9 cellular contexts compared by ENCODE assay signal in genomic region chr1:206106328-206107167, GRCh38. TPM values are rescaled to one million over a fixed set of nuclear protein-coding genes. Genes with fewer than 3 reads are reported as not detected.
A peak's percentile ranks its signal among the peaks of the same experiment; 100 is the strongest.
DNase-seq lines count a peak whose midpoint lies in the region; ATAC-seq and TF ChIP-seq lines count a peak whose summit lies in the region.
"Had no signal": no experiment of that assay in that cellular context is flagged by ENCODE, and none has a peak within 500 bp of the region (broad histone marks: within the 10 kb centered on the region; RNA-seq: fewer than 3 reads in every experiment).

No MANE protein-coding gene starts in this region.

- ATAC-seq in HG02759 (IDR thresholded peaks at IDR 0.05; ENCODE audit: unreplicated experiment), result peak; percentile 61
- peak; percentile 89 for ATAC-seq in activated B cell treated with CpG ODN at 0.5 μM for 24 hours (ENCODE audit: low read depth)
- no peak for ATAC-seq in GM19328 (IDR thresholded peaks at IDR 0.05; ENCODE audit: unreplicated experiment)

- H3K4me3 Mint-ChIP-seq in Calu3 (ENCODE audit: low read depth, unreplicated experiment) (no peak overlapping the region), activated B cell treated with CpG ODN at 0.5 μM for 24 hours (no peak overlapping the region)
- H3K4me3 Mint-ChIP-seq: activated naive CD8-positive, alpha-beta T cell had no signal

- H3K4me3 ChIP-seq in cardiac fibroblast (replicated peaks in 1 of 2; ENCODE audit: low read depth in 2 of 2, low read length in 2 of 2), result no peak overlapping the region

- POLR2A ChIA-PET in activated B cell treated with CpG ODN at 0.5 μM for 24 hours (lab: Charles Lee), result interaction anchor here (0.6 to 2.5 kb wide), 16 partner anchors 9 to 334 kb away, joined by 3 to 23 read pairs (median 3); partner anchors contain the start of gene RHEX

- H3K27ac Mint-ChIP-seq in Calu3 (ENCODE audit: unreplicated experiment) (peak overlapping the region; percentile 42), activated B cell treated with CpG ODN at 0.5 μM for 24 hours (peak overlapping the region; percentile 73)
- H3K27ac Mint-ChIP-seq: activated naive CD8-positive, alpha-beta T cell had no signal

- CTCF ChIA-PET in Calu3 (lab: Charles Lee) (interaction anchor here (0.6 to 2.2 kb wide), 8 partner anchors 9 to 129 kb away, joined by 3 to 24 read pairs (median 6); partner anchors contain the start of gene AVPR1B), activated B cell treated with CpG ODN at 0.5 μM for 24 hours (lab: Charles Lee) (interaction anchor here (0.6 to 11.7 kb wide), 34 partner anchors 9 to 448 kb away, joined by 3 to 342 read pairs (median 6); no protein-coding TSS in a partner anchor)

- TF ChIP-seq CTCF in Calu3 (IDR thresholded peaks at IDR 0.05; ENCODE audit: unreplicated experiment), result peak; percentile 81
- peak; percentile 70 for TF ChIP-seq CTCF in activated B cell treated with CpG ODN at 0.5 μM for 24 hours (IDR thresholded peaks at IDR 0.05)
- peak; percentile 84 for TF ChIP-seq CTCF in cardiac fibroblast (IDR thresholded peaks at IDR 0.05; ENCODE audit: low read depth, low read length)

- peaks cover 41% of the 10 kb centered on the region for H3K36me3 Mint-ChIP-seq in Calu3 (ENCODE audit: insufficient read depth, unreplicated experiment)
- H3K36me3 Mint-ChIP-seq in activated B cell treated with CpG ODN at 0.5 μM for 24 hours (ENCODE audit: low read depth), result no peaks in the 10 kb centered on the region
- H3K36me3 Mint-ChIP-seq: activated naive CD8-positive, alpha-beta T cell had no signal

- intact Hi-C loops in Calu3 (cut with micrococcal nuclease; ENCODE audit: unreplicated experiment), result loop anchor here (1.0 to 10.0 kb wide), 4 partner anchors 76 to 312 kb away; no protein-coding TSS in a partner anchor
- intact Hi-C loops in activated B cell treated with CpG ODN at 0.5 μM for 24 hours (cut with micrococcal nuclease), result loop anchor here (1.0 to 5.0 kb wide), 7 partner anchors 40 to 449 kb away; no protein-coding TSS in a partner anchor

- DNase-seq in Calu3 (peak; percentile 87), NCI-H2227 (lab: John Stamatoyannopoulos, UW; ENCODE audit: unreplicated experiment) (peak; percentile 88), activated B cell treated with CpG ODN at 0.5 μM for 24 hours (peak; percentile 71), cardiac fibroblast (ENCODE audit: low read depth in 2 of 2) (peak; percentile 88 to 91), kidney tubule cell (ENCODE audit: low spot score) (peak; percentile 90)
- DNase-seq in stimulated activated CD4-positive, alpha-beta T cell treated with anti-CD3 and anti-CD28 coated beads, Interleukin-2, amount 100 ng/mL, for 48 hours, result peak; percentile 79 to 80

- BruUV-seq in Calu3 (replicated peaks; lab: Mats Ljungman, UMichigan), result no TSS peak

- peaks cover 14% of the 10 kb centered on the region for H3K4me1 Mint-ChIP-seq in Calu3 (ENCODE audit: low read depth, unreplicated experiment)
- peaks cover 34% of the 10 kb centered on the region for H3K4me1 Mint-ChIP-seq in activated B cell treated with CpG ODN at 0.5 μM for 24 hours

- H3K27me3 Mint-ChIP-seq in Calu3 (ENCODE audit: unreplicated experiment) (no peaks in the 10 kb centered on the region), activated B cell treated with CpG ODN at 0.5 μM for 24 hours (no peaks in the 10 kb centered on the region)

- H3K9me3 Mint-ChIP-seq in Calu3 (ENCODE audit: low read depth, unreplicated experiment) (no peaks in the 10 kb centered on the region), activated B cell treated with CpG ODN at 0.5 μM for 24 hours (no peaks in the 10 kb centered on the region)

RNA-seq across cellular contexts. Expression of gene AVPR1B, which starts 10.6 kb away (rescaled TPM):
- total RNA-seq in Calu3 (2022), result not detected in 2 replicates
- total RNA-seq in activated B cell treated with CpG ODN at 0.5 μM for 24 hours, result not detected in 2 replicates

RNA-seq across cellular contexts. Expression of gene RHEX, which starts 53.6 kb away (rescaled TPM):
- total RNA-seq in Calu3 (2022), result 75.1 and 88.9 TPM in 2 replicates
- total RNA-seq in activated B cell treated with CpG ODN at 0.5 μM for 24 hours, result 30.4 and 34.8 TPM in 2 replicates
